In the genomic region with DNA sequence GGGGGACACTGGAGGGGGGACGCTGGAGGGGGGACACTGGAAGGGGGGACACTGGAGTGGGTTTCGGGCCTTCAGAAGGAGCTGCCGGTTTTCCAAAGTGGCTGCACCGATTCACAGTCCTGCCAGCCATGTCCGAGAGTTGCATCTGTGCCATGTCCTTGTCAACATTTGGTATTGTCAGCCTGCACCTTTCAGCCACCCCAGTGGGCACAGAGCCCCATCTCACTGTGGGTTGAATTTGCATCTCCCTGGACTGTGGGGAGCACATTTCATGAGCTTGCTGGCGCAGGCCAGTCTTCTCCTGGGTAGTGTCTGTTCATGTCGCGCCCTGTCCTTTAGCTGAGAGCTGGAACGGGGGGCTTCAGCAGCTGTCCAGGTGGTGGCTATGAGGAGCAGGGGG, we compare ENCODE assay signal across 20 cellular contexts.
"Had no signal": no experiment of that assay in that cellular context is flagged by ENCODE, and none has a peak within 500 bp of the region (broad histone marks: within the 10 kb centered on the region; RNA-seq: fewer than 3 reads in every experiment).

No MANE protein-coding gene starts in this region.

- H3K9me3 ChIP-seq: SJCRH30 had no signal

- H3K27me3 ChIP-seq: SJCRH30 had no signal

- H3K4me3 ChIP-seq: SJCRH30 had no signal

- H3K27ac ChIP-seq: SJCRH30 had no signal

- H3K36me3 ChIP-seq: SJCRH30 had no signal

- FAIRE-seq: RCC 7860 had no signal

- DNase-seq: IMR-90, Karpas-422, KG1, MM.1S, NCI-H1092 treated with DMSO at 0.1 percent for 48 hours, NCI-H1436, NCI-H187, NCI-H2029, NCI-H2081 treated with DMSO at 0.1 percent for 48 hours, NCI-H2171, NCI-H226, NCI-H446, NCI-H510A, NCI-H524 treated with DMSO at 0.1 percent for 48 hours, NCI-H69, NCI-H774, RPMI8226, SHP77 treated with DMSO at 0.1 percent for 48 hours, SJCRH30 had no signal
